17 cellular contexts compared by ENCODE assay signal in the genomic region with DNA sequence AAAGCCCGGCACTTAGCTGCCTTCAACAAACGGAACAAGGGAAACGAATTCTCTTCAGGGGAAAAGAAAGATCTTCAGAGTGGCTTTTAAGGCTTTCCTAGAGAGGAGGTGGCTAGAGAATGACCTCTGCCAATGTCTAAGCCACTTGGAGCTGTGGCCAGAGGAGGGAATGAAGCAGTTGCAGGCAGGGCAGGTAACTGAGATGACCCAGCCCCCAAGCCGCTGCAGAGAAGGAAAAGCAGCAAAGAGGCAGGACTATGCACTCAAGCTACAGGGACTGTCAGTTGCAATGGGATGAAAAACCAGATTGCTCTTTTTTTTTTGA.
"Had no signal": no experiment of that assay in that cellular context is flagged by ENCODE, and none has a peak within 500 bp of the region (broad histone marks: within the 10 kb centered on the region; RNA-seq: fewer than 3 reads in every experiment).

No MANE protein-coding gene starts in this region.

- H3K36me3 Mint-ChIP-seq: activated naive CD8-positive, alpha-beta T cell treated with anti-CD3 and anti-CD28 coated beads for 36 hours had no signal

- H3K27ac Mint-ChIP-seq: activated CD4-positive, alpha-beta T cell treated with anti-CD3 and anti-CD28 coated beads, Interleukin-2, amount 10 ng/mL, durations not matched to agents 24 days and 14 days; activated CD8-positive, alpha-beta T cell treated with anti-CD3 and anti-CD28 coated beads for 36 hours; activated naive CD8-positive, alpha-beta T cell treated with anti-CD3 and anti-CD28 coated beads for 36 hours; activated T-helper 17 cell treated with anti-CD3 and anti-CD28 coated beads, Interleukin-2, amount 50 U/mL, for 72 hours had no signal

- H3K9me3 ChIP-seq: psoas muscle, tibial nerve, uterus had no signal

- H3K4me3 ChIP-seq: psoas muscle, tibial nerve, uterus had no signal

- H3K4me1 Mint-ChIP-seq: activated CD4-positive, alpha-beta T cell treated with anti-CD3 and anti-CD28 coated beads, Interleukin-2, amount 10 ng/mL, durations not matched to agents 24 days and 14 days; activated naive CD8-positive, alpha-beta T cell treated with anti-CD3 and anti-CD28 coated beads for 36 hours; activated T-helper 17 cell treated with anti-CD3 and anti-CD28 coated beads, Interleukin-2, amount 50 U/mL, for 72 hours had no signal

- DNase-seq: activated CD4-positive, alpha-beta T cell treated with anti-CD3 and anti-CD28 coated beads, Interleukin-2, amount 10 ng/mL, durations not matched to agents 24 days and 14 days; activated CD8-positive, alpha-beta T cell treated with anti-CD3 and anti-CD28 coated beads for 36 hours; activated naive CD4-positive, alpha-beta T cell; activated naive CD8-positive, alpha-beta T cell treated with anti-CD3 and anti-CD28 coated beads for 36 hours; activated T-cell treated with anti-CD3 and anti-CD28 coated beads, Interleukin-2, amount 50 U/mL, for 1 hour; amniotic stem cell; foreskin keratinocyte; left colon; right cardiac atrium; stimulated activated naive CD8-positive, alpha-beta T cell treated with anti-CD3 and anti-CD28 coated beads, Interleukin-15, Interleukin-2, amounts not matched to agents 100 U/mL and 50 U/mL, for 24 hours; T-helper 1 cell; T-helper 9 cell; uterus had no signal

- H3K9me3 Mint-ChIP-seq: activated CD4-positive, alpha-beta T cell treated with anti-CD3 and anti-CD28 coated beads, Interleukin-2, amount 10 ng/mL, durations not matched to agents 24 days and 14 days; activated CD8-positive, alpha-beta T cell treated with anti-CD3 and anti-CD28 coated beads for 36 hours; activated naive CD8-positive, alpha-beta T cell treated with anti-CD3 and anti-CD28 coated beads for 36 hours; activated T-helper 17 cell treated with anti-CD3 and anti-CD28 coated beads, Interleukin-2, amount 50 U/mL, for 72 hours had no signal

- H3K4me1 ChIP-seq: foreskin keratinocyte, psoas muscle, tibial nerve, uterus had no signal

- H3K4me3 Mint-ChIP-seq: activated CD4-positive, alpha-beta T cell treated with anti-CD3 and anti-CD28 coated beads, Interleukin-2, amount 10 ng/mL, durations not matched to agents 24 days and 14 days; activated CD8-positive, alpha-beta T cell treated with anti-CD3 and anti-CD28 coated beads for 36 hours; activated naive CD8-positive, alpha-beta T cell treated with anti-CD3 and anti-CD28 coated beads for 36 hours; activated T-helper 17 cell treated with anti-CD3 and anti-CD28 coated beads, Interleukin-2, amount 50 U/mL, for 72 hours had no signal

- H3K27me3 Mint-ChIP-seq: activated naive CD8-positive, alpha-beta T cell treated with anti-CD3 and anti-CD28 coated beads for 36 hours had no signal

- H3K27ac ChIP-seq: epithelial cell of prostate, foreskin keratinocyte, psoas muscle, tibial nerve, uterus had no signal

- H3K27me3 ChIP-seq: tibial nerve, uterus had no signal

- H3K36me3 ChIP-seq: uterus had no signal

- ATAC-seq: activated CD8-positive, alpha-beta T cell treated with anti-CD3 and anti-CD28 coated beads for 36 hours; activated T-helper 17 cell treated with anti-CD3 and anti-CD28 coated beads, Interleukin-2, amount 50 U/mL, for 72 hours; foreskin keratinocyte; left colon; psoas muscle; stimulated activated naive CD8-positive, alpha-beta T cell treated with anti-CD3 and anti-CD28 coated beads, Interleukin-15, Interleukin-2, amounts not matched to agents 100 U/mL and 50 U/mL, for 24 hours had no signal
